Comparison of ENCODE assay signal across 7 cellular contexts in the genomic region with DNA sequence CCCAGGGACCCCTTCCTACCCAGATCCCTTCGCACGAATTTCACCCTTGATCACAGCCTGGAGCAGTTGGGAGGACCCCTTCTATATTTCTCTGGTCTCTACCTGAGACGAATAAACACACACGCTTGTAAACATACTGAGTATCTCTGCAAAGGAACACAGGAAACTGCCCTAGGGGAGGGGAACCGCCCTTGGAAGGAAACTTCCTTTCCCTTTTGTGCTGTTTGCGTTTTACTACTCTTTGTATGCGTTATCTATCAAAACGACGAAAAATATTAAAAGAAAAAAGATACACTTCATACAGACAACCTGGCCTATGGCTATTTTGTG. TPM values are rescaled to one million over a fixed set of nuclear protein-coding genes. Genes with fewer than 3 reads are reported as not detected.
A peak's percentile ranks its signal among the peaks of the same experiment; 100 is the strongest.
DNase-seq lines count a peak whose midpoint lies in the region; ATAC-seq and TF ChIP-seq lines count a peak whose summit lies in the region.

No MANE protein-coding gene starts in this region.

- ATAC-seq in GM23338 (no peak), SK-N-SH treated with all-trans-retinoic acid at 6 μM for 48 hours (peak; percentile 28)

- TF ChIP-seq CTCF in GM23338 (conservative IDR thresholded peaks at IDR 0.05; ENCODE audit: low read depth in 2 of 2), result no peak

- H3K4me3 ChIP-seq in GM23338 (peak overlapping the region; percentile 95), trophoblast cell (ENCODE audit: low read depth, low read length) (peak overlapping the region; percentile 98)

- H2AK5ac ChIP-seq in trophoblast cell (ENCODE audit: low read length), result no peak overlapping the region

- no peak overlapping the region; the same call in 1 of the 2 replicates for H3K27ac Mint-ChIP-seq in GM23338

- H3K9me3 Mint-ChIP-seq in GM23338, result no peaks in the 10 kb centered on the region

- peak overlapping the region; percentile 86 for H3K4me2 ChIP-seq in GM23338
- peak overlapping the region; percentile 70 for H3K4me2 ChIP-seq in trophoblast cell (ENCODE audit: low read length)

- H3K18ac ChIP-seq in trophoblast cell (ENCODE audit: low read length), result peak overlapping the region; percentile 64

- peaks cover 35% of the 10 kb centered on the region; the same call in 1 of the 2 replicates for H4K20me1 ChIP-seq in GM23338 (replicated peaks; ENCODE audit: insufficient read depth)

- no peaks in the 10 kb centered on the region for H3K36me3 ChIP-seq in GM23338 (ENCODE audit: insufficient read depth)
- peaks cover 34 to 41% of the 10 kb centered on the region in 2 experiments for H3K36me3 ChIP-seq in trophoblast cell (ENCODE audit: control insufficient read depth in 1 of 2, insufficient read depth in 2 of 2, low read length in 2 of 2)

- peaks cover 9% of the 10 kb centered on the region for H3K79me1 ChIP-seq in trophoblast cell (ENCODE audit: low read length)

- no peak overlapping the region for H3K23ac ChIP-seq in trophoblast cell (ENCODE audit: low read length)

- peaks cover 12% of the 10 kb centered on the region for H3K36me3 Mint-ChIP-seq in GM23338 (ENCODE audit: low read depth)

- H4K91ac ChIP-seq in trophoblast cell (ENCODE audit: low read depth, low read length), result no peak overlapping the region

- H3K14ac ChIP-seq in trophoblast cell (ENCODE audit: low read length), result no peak overlapping the region

- H3K79me2 ChIP-seq in GM23338 (replicated peaks; ENCODE audit: insufficient read depth) (peaks cover 16% of the 10 kb centered on the region), trophoblast cell (ENCODE audit: control insufficient read depth, insufficient read depth, low read length, poor library complexity) (peaks cover 9% of the 10 kb centered on the region)

- WGBS in trophoblast cell (ENCODE audit: extremely low coverage, insufficient coverage, insufficient read length), result no CpG with 5 or more reads among the region's 9 CpGs

- peaks cover 10% of the 10 kb centered on the region; the same call in 1 of the 2 replicates for H3K27me3 ChIP-seq in GM23338 (ENCODE audit: insufficient read depth)
- H3K27me3 ChIP-seq in trophoblast cell (ENCODE audit: insufficient read depth, low read length), result no peaks in the 10 kb centered on the region

- no peak overlapping the region for H2BK12ac ChIP-seq in trophoblast cell (ENCODE audit: low read length)

- H3K4ac ChIP-seq in trophoblast cell (ENCODE audit: low read depth, low read length), result peak overlapping the region; percentile 94

- H3K4me1 ChIP-seq in GM23338 (ENCODE audit: insufficient read depth) (no peaks in the 10 kb centered on the region; the same call in 1 of the 2 replicates), trophoblast cell (ENCODE audit: control insufficient read depth in 1 of 2, insufficient read depth in 2 of 2, low read length in 2 of 2) (peaks cover 2 to 6% of the 10 kb centered on the region in 2 experiments)

- no peak overlapping the region for H2AFZ ChIP-seq in GM23338
- no peak overlapping the region for H2AFZ ChIP-seq in trophoblast cell (ENCODE audit: insufficient read depth, low read length, poor library complexity)

- peaks cover 14% of the 10 kb centered on the region for H3K27me3 Mint-ChIP-seq in GM23338 (ENCODE audit: insufficient read depth, low read depth, poor library complexity)

- H3F3A ChIP-seq in GM23338 (replicated peaks; ENCODE audit: low read depth), result peaks cover 8% of the 10 kb centered on the region

- H4K12ac ChIP-seq in trophoblast cell (ENCODE audit: low read depth, low read length), result no peak overlapping the region

- H4K8ac ChIP-seq in trophoblast cell (ENCODE audit: low read depth, low read length), result peak overlapping the region; percentile 97

- H3K27ac ChIP-seq in GM23338 (ENCODE audit: low read depth), result no peak overlapping the region
- H3K27ac ChIP-seq in trophoblast cell (ENCODE audit: low read depth, low read length), result no peak overlapping the region

- no peak overlapping the region for H2BK120ac ChIP-seq in trophoblast cell (ENCODE audit: insufficient read depth, low read length, poor library complexity)

- no peak for DNase-seq in GM23338 (ENCODE audit: low spot score)
- peak; percentile 9 for DNase-seq in fibroblast of peridontal ligament (ENCODE audit: extremely low read depth)
- DNase-seq in trophoblast cell, result peak in 1 of 2 donors; percentile 40
- DNase-seq in NCI-H1417 treated with DMSO at 0.1 percent for 48 hours (lab: John Stamatoyannopoulos, UW), result no peak
- no peak for DNase-seq in iPS-NIHi11 (ENCODE audit: low spot score)
- DNase-seq in NCI-H345 (lab: John Stamatoyannopoulos, UW), result no peak

- 0 out of 3 replicates have a peak, but pooled peaks cover 7% of the 10 kb centered on the region for H3K4me1 Mint-ChIP-seq in GM23338

- no peaks in the 10 kb centered on the region for H3K9me2 ChIP-seq in GM23338 (ENCODE audit: insufficient read depth)

- peak overlapping the region; percentile 92 for H3K9ac ChIP-seq in trophoblast cell (ENCODE audit: low read length)

- no peak overlapping the region for H2BK5ac ChIP-seq in trophoblast cell (ENCODE audit: low read depth, low read length, poor library complexity)

- H3K9me3 ChIP-seq in trophoblast cell (ENCODE audit: insufficient read depth, low read depth, low read length), result no peaks in the 10 kb centered on the region

- peak overlapping the region; percentile 95 for H3K4me3 Mint-ChIP-seq in GM23338

TF ChIP-seq in GM23338, 12 proteins besides CTCF, POLR2A, EP300 and RAD21 (continues in another document):
- no peak for TF ChIP-seq ZNF331 (CRISPR knock-in tag; IDR thresholded peaks at IDR 0.05; ENCODE audit: low read depth)
- TF ChIP-seq REST (IDR thresholded peaks at IDR 0.05; ENCODE audit: unreplicated experiment), result no peak

TF ChIP-seq in SK-N-SH treated with all-trans-retinoic acid at 6 μM for 48 hours, 23 proteins besides CTCF, POLR2A, EP300 and RAD21 (continues in another document):
- TF ChIP-seq PATZ1 (CRISPR knock-in tag; IDR thresholded peaks at IDR 0.05; ENCODE audit: borderline replicate concordance) (no peak), ZFP30 (CRISPR knock-in tag; IDR thresholded peaks at IDR 0.05) (no peak), GLIS3 (CRISPR knock-in tag; IDR thresholded peaks at IDR 0.05) (no peak), ESRRG (CRISPR knock-in tag; IDR thresholded peaks at IDR 0.05) (no peak), SNAI2 (CRISPR knock-in tag; IDR thresholded peaks at IDR 0.05) (no peak), CSDC2 (CRISPR knock-in tag; IDR thresholded peaks at IDR 0.05) (no peak), ZNF8 (CRISPR knock-in tag; IDR thresholded peaks at IDR 0.05) (no peak), ARNTL (CRISPR knock-in tag; IDR thresholded peaks at IDR 0.05; ENCODE audit: borderline replicate concordance, low read depth) (no peak), TCF4 (CRISPR knock-in tag; IDR thresholded peaks at IDR 0.05; ENCODE audit: borderline replicate concordance) (no peak), ZNF565 (CRISPR knock-in tag; conservative IDR thresholded peaks at IDR 0.05; ENCODE audit: low read depth) (no peak), POU6F1 (CRISPR knock-in tag; IDR thresholded peaks at IDR 0.05; ENCODE audit: borderline replicate concordance, low read depth) (no peak), ZFP3 (CRISPR knock-in tag; IDR thresholded peaks at IDR 0.05) (no peak)
- TF ChIP-seq, protein P1, sequence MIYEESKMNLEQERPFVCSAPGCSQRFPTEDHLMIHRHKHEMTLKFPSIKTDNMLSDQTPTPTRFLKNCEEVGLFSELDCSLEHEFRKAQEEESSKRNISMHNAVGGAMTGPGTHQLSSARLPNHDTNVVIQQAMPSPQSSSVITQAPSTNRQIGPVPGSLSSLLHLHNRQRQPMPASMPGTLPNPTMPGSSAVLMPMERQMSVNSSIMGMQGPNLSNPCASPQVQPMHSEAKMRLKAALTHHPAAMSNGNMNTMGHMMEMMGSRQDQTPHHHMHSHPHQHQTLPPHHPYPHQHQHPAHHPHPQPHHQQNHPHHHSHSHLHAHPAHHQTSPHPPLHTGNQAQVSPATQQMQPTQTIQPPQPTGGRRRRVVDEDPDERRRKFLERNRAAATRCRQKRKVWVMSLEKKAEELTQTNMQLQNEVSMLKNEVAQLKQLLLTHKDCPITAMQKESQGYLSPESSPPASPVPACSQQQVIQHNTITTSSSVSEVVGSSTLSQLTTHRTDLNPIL (CRISPR knock-in tag; IDR thresholded peaks at IDR 0.05; ENCODE audit: low read depth), result no peak

RNA-seq across cellular contexts. Expression of gene NECAP2, which starts 0.8 kb away (rescaled TPM):
- total RNA-seq in GM23338 (2014; rRNA removed; shearing (Covaris generic)), result 28.9 and 32.9 TPM in 2 replicates
- 16.9 and 20.2 TPM in 2 replicates for polyA plus RNA-seq in GM23338 (2016; fragmentation: Nextera tagmentation; extraction: Ambion mirVana)
- polyA plus RNA-seq in trophoblast cell (2013), result 53.0 and 53.9 TPM in 2 replicates

RNA-seq across cellular contexts. Expression of gene SPATA21, which starts 4.1 kb away (rescaled TPM):
- 2.6 TPM in 1 of 2 replicates, not detected in the other for total RNA-seq in GM23338 (2014; rRNA removed; shearing (Covaris generic))
- not detected in 2 replicates for polyA plus RNA-seq in GM23338 (2016; fragmentation: Nextera tagmentation; extraction: Ambion mirVana)
- not detected in 2 replicates for polyA plus RNA-seq in trophoblast cell (2013)
